ENCODE assay signal across 8 cellular contexts in genomic region chr17:29148790-29149430, GRCh38. TPM values are rescaled to one million over a fixed set of nuclear protein-coding genes. Genes with fewer than 3 reads are reported as not detected.
A peak's percentile ranks its signal among the peaks of the same experiment; 100 is the strongest.
DNase-seq lines count a peak whose midpoint lies in the region; ATAC-seq and TF ChIP-seq lines count a peak whose summit lies in the region.

No MANE protein-coding gene starts in this region.

- H3K4me3 Mint-ChIP-seq in WTC11 = peak overlapping the region; percentile 72

- DNase-seq in AG04450 (ENCODE audit: low read depth, low spot score) (peak; percentile 79), NCI-H2196 treated with DMSO at 0.1 percent for 48 hours (lab: John Stamatoyannopoulos, UW; ENCODE audit: unreplicated experiment) (peak; percentile 56), WTC11 (ENCODE audit: low spot score) (peak; percentile 98), cardiac fibroblast (ENCODE audit: low read depth in 2 of 2) (peak; percentile 92 to 94), iris pigment epithelial cell (ENCODE audit: low read depth) (peak; percentile 89)
- DNase-seq in stimulated activated CD4-positive, alpha-beta T cell treated with anti-CD3 and anti-CD28 coated beads, Interleukin-12 subunit alpha, Interleukin-12 subunit beta, amount 100 ng/mL, for 24 hours (ENCODE audit: low read depth in 2 of 2) = peak; percentile 76 to 89

- POLR2A ChIA-PET in AG04450 (lab: Yijun Ruan, JAX) (interaction anchor here (0.6 to 1.7 kb wide), 13 partner anchors 9 to 145 kb away, joined by 3 to 16 read pairs (median 5); partner anchors contain the start of genes MYO18A and NUFIP2), WTC11 (lab: Charles Lee) (interaction anchor here (0.6 to 2.4 kb wide), 8 partner anchors 16 to 197 kb away, joined by 3 to 29 read pairs (median 6); partner anchors contain the start of gene MYO18A)

- H3K27me3 ChIP-seq in AG04450 (ENCODE audit: control insufficient read depth, insufficient read depth, low read length) = no peaks in the 10 kb centered on the region

- no peaks in the 10 kb centered on the region for H3K9me3 ChIP-seq in AG04450 (ENCODE audit: control insufficient read depth, insufficient read depth, low read length)

- CTCF ChIA-PET in AG04450 (lab: Charles Lee) (interaction anchor here (0.6 to 8.7 kb wide), 40 partner anchors 9 to 442 kb away, joined by 3 to 166 read pairs (median 6); partner anchors contain the start of genes MYO18A and NUFIP2), WTC11 (lab: Charles Lee) (interaction anchor here (0.5 to 13.1 kb wide), 65 partner anchors 8 to 469 kb away, joined by 3 to 464 read pairs (median 6); partner anchors contain the start of genes MYO18A, NEK8, NUFIP2 and PHF12)

- peak overlapping the region; percentile 47 for H3K27ac ChIP-seq in AG04450 (ENCODE audit: low read depth, low read length)

- peak overlapping the region; percentile 95 for H3K27ac Mint-ChIP-seq in WTC11

- H3K9me3 Mint-ChIP-seq in WTC11 = no peaks in the 10 kb centered on the region

- H3K4me1 Mint-ChIP-seq in WTC11 = peaks cover 38% of the 10 kb centered on the region

- no peaks in the 10 kb centered on the region; the same call in 1 of the 2 replicates for H3K36me3 Mint-ChIP-seq in WTC11

- H3K4me3 ChIP-seq in AG04450 (ENCODE audit: low read depth, low read length) = peak overlapping the region; percentile 56
- H3K4me3 ChIP-seq in cardiac fibroblast (replicated peaks in 1 of 2; ENCODE audit: low read depth in 2 of 2, low read length in 2 of 2) = peak overlapping the region; percentile 32 to 53

- no peaks in the 10 kb centered on the region for H3K27me3 Mint-ChIP-seq in WTC11 (ENCODE audit: low read depth)

- ATAC-seq in GM18867 (IDR thresholded peaks at IDR 0.05; ENCODE audit: unreplicated experiment) = peak; percentile 85
- ATAC-seq in HG03097 (IDR thresholded peaks at IDR 0.05; ENCODE audit: low FRiP score, unreplicated experiment) = peak; percentile 83
- peak; percentile 94 for ATAC-seq in WTC11

- TF ChIP-seq CTCF in AG04450 (IDR thresholded peaks at IDR 0.05; ENCODE audit: low read depth, low read length) = peak; percentile 88
- peak; percentile 89 for TF ChIP-seq CTCF in WTC11 (IDR thresholded peaks at IDR 0.05)
- TF ChIP-seq CTCF in cardiac fibroblast (IDR thresholded peaks at IDR 0.05; ENCODE audit: low read depth, low read length) = peak; percentile 81

TF ChIP-seq in WTC11, 78 proteins besides CTCF, POLR2A, EP300 and RAD21:
- TF ChIP-seq FOXK1 (CRISPR knock-in tag; IDR thresholded peaks at IDR 0.05) (no peak), FOXP1 (CRISPR knock-in tag; IDR thresholded peaks at IDR 0.05; ENCODE audit: borderline replicate concordance) (0 out of 2 replicates have a peak, but pooled peaks have one; percentile 7), NR3C1 (CRISPR knock-in tag; conservative IDR thresholded peaks at IDR 0.05; ENCODE audit: low read depth) (no peak), JAZF1 (CRISPR knock-in tag; IDR thresholded peaks at IDR 0.05) (no peak), HMGXB4 (CRISPR knock-in tag; IDR thresholded peaks at IDR 0.05) (peak; percentile 71; the same call in 1 of the 2 replicates), MAX (CRISPR knock-in tag; IDR thresholded peaks at IDR 0.05) (peak; percentile 61; the same call in 1 of the 2 replicates), ZNF423 (CRISPR knock-in tag; IDR thresholded peaks at IDR 0.05) (peak; percentile 42; the same call in 1 of the 2 replicates), TEAD1 (CRISPR knock-in tag; IDR thresholded peaks at IDR 0.05) (0 out of 2 replicates have a peak, but pooled peaks have one; percentile 28), ZNF396 (CRISPR knock-in tag; IDR thresholded peaks at IDR 0.05; ENCODE audit: borderline replicate concordance) (no peak), GABPB1 (CRISPR knock-in tag; IDR thresholded peaks at IDR 0.05) (0 out of 2 replicates have a peak, but pooled peaks have one; percentile 55), SP1 (CRISPR knock-in tag; conservative IDR thresholded peaks at IDR 0.05) (peak; percentile 95), USF2 (CRISPR knock-in tag; IDR thresholded peaks at IDR 0.05) (peak; percentile 46; the same call in 1 of the 2 replicates), ZNF671 (CRISPR knock-in tag; IDR thresholded peaks at IDR 0.05) (no peak), ZNF416 (CRISPR knock-in tag; IDR thresholded peaks at IDR 0.05) (0 out of 2 replicates have a peak, but pooled peaks have one; percentile 15), ATF1 (CRISPR knock-in tag; IDR thresholded peaks at IDR 0.05) (no peak), PRDM15 (CRISPR knock-in tag; IDR thresholded peaks at IDR 0.05) (peak; percentile 61), ZNF317 (CRISPR knock-in tag; IDR thresholded peaks at IDR 0.05; ENCODE audit: borderline replicate concordance, low read depth) (no peak)

RNA-seq across cellular contexts. Expression of gene MYO18A, which starts 31.3 kb away (rescaled TPM):
- polyA plus RNA-seq in AG04450 (2011; rRNA removed) = 9.8 and 16.7 TPM in 2 replicates
- 40.8 and 50.1 TPM in 2 replicates for polyA minus RNA-seq in AG04450 (2011; rRNA and poly(A)+ RNA removed)
- total RNA-seq in WTC11 (2021) = 38.5 to 54.9 TPM (median 42.5 TPM) in 3 replicates

Comparison
In these comparisons a context has a peak if more than half of its experiments do, and no peak if none do; other contexts are left out.
1. Peak in every context shown above with its lines: DNase-seq, ATAC-seq, H3K4me3 ChIP-seq and H3K27ac ChIP-seq.